8 cellular contexts compared by ENCODE assay signal in genomic region chr1:27960762-27961645, GRCh38. TPM values are rescaled to one million over a fixed set of nuclear protein-coding genes. Genes with fewer than 3 reads are reported as not detected.
A peak's percentile ranks its signal among the peaks of the same experiment; 100 is the strongest.
DNase-seq lines count a peak whose midpoint lies in the region; ATAC-seq, FAIRE-seq and TF ChIP-seq lines count a peak whose summit lies in the region.

No MANE protein-coding gene starts in this region.

- H3K4me3 ChIP-seq in heart left ventricle (peak overlapping the region in 11 of 12 donors; percentile 32 to 93 (median 75)), bronchial epithelial cell (ENCODE audit: low read depth, low read length) (peak overlapping the region; percentile 50), mesodermal cell (ENCODE audit: extremely low read depth, insufficient read depth, low read length, poor library complexity, severe bottlenecking) (peak overlapping the region; percentile 51), urinary bladder (ENCODE audit: low read depth, low read length) (peak overlapping the region; percentile 70)

- TF ChIP-seq POLR2A in heart left ventricle (IDR thresholded peaks at IDR 0.05), result no peak

- WGBS in heart left ventricle, 4 donors, result 52 to 66% (median 62%) methylated on average over 13 of the region's 13 CpGs
- 87 to 91% methylated on average over 12 to 13 of the region's 13 CpGs for WGBS in mesodermal cell (ENCODE audit: insufficient coverage in 2 of 2), 2 experiments
- WGBS in urinary bladder, result 52% methylated on average over 13 of the region's 13 CpGs

- no peaks in the 10 kb centered on the region for H3K27me3 ChIP-seq in heart left ventricle
- H3K27me3 ChIP-seq in bronchial epithelial cell (ENCODE audit: control insufficient read depth, insufficient read depth, low read length), result no peaks in the 10 kb centered on the region

- peak overlapping the region in 11 of 12 donors; percentile 19 to 94 (median 89) for H3K27ac ChIP-seq in heart left ventricle
- H3K27ac ChIP-seq in mesodermal cell (ENCODE audit: low read depth, low read length, severe bottlenecking), result no peak overlapping the region
- no peak overlapping the region for H3K27ac ChIP-seq in urinary bladder (ENCODE audit: low read depth)

- H3K9me3 ChIP-seq in heart left ventricle, result no peaks in the 10 kb centered on the region
- no peaks in the 10 kb centered on the region for H3K9me3 ChIP-seq in mesodermal cell (ENCODE audit: control insufficient read depth, low read length)

- FAIRE-seq in bronchial epithelial cell (lab: Jason Lieb, UNC), result no peak

- ATAC-seq in heart left ventricle (peak in 1 of 4 donors; percentile 6), GM18870 (IDR thresholded peaks at IDR 0.05; ENCODE audit: unreplicated experiment) (no peak)

- no peak for TF ChIP-seq CTCF in heart left ventricle (IDR thresholded peaks at IDR 0.05)
- TF ChIP-seq CTCF in bronchial epithelial cell (IDR thresholded peaks at IDR 0.05; ENCODE audit: insufficient read depth, low read length, severe bottlenecking), result no peak

- H3K36me3 ChIP-seq in heart left ventricle (peaks cover 0 to 26% (median 18%) of the 10 kb centered on the region in 9 donors), bronchial epithelial cell (ENCODE audit: control insufficient read depth, insufficient read depth, low read length) (no peaks in the 10 kb centered on the region), mesodermal cell (ENCODE audit: control insufficient read depth, insufficient read depth, low read length) (peaks cover 19% of the 10 kb centered on the region), urinary bladder (ENCODE audit: insufficient read depth) (no peaks in the 10 kb centered on the region)

- H3K4me1 ChIP-seq in heart left ventricle (peaks cover 0 to 34% (median 18%) of the 10 kb centered on the region in 12 donors), mesodermal cell (ENCODE audit: control insufficient read depth, insufficient read depth, low read length, poor library complexity, severe bottlenecking) (no peaks in the 10 kb centered on the region), urinary bladder (ENCODE audit: insufficient read depth) (no peaks in the 10 kb centered on the region)

- DNase-seq in heart left ventricle (no peak), cardiac septum (ENCODE audit: low spot score) (no peak), bronchial epithelial cell (ENCODE audit: low read depth) (no peak), HCEC 1CT (no peak)
- no peak for DNase-seq in stimulated activated CD4-positive, alpha-beta T cell treated with anti-CD3 and anti-CD28 coated beads, Interleukin-2, amount 100 ng/mL, for 24 hours

- intact Hi-C loops in heart left ventricle (cut with DNase I) (no loop called here), cardiac septum (cut with DNase I) (no loop called here)

RNA-seq across cellular contexts. Expression of gene XKR8, which starts 1.2 kb away (rescaled TPM):
- total RNA-seq in heart left ventricle, result 1 to 10 TPM; 3.3 to 8.1 (median 4.5) TPM
- polyA plus RNA-seq in heart left ventricle, result 1 to 10 TPM; 3.4 to 6.3 TPM
- 3.0 TPM for total RNA-seq in cardiac septum
- 2.4 and 3.2 TPM in 2 replicates for total RNA-seq in bronchial epithelial cell
- polyA plus RNA-seq in mesodermal cell (2013, experiment 1 of 2), result 14.0 TPM
- 11.6 TPM for polyA plus RNA-seq in mesodermal cell (2013, experiment 2 of 2)
- total RNA-seq in urinary bladder, result 3.2 TPM
- 9.0 TPM for polyA plus RNA-seq in urinary bladder

RNA-seq across cellular contexts. Expression of gene SMPDL3B, which starts 26.2 kb away (rescaled TPM):
- total RNA-seq in heart left ventricle, result 1 to 10 TPM in 1 of 9 donors, not detected in 8; 2.2 TPM
- under 1 TPM in 1 of 2 donors, not detected in 1; 0.08 TPM for polyA plus RNA-seq in heart left ventricle
- total RNA-seq in cardiac septum, result not detected
- 2.4 and 2.7 TPM in 2 replicates for total RNA-seq in bronchial epithelial cell
- polyA plus RNA-seq in mesodermal cell (2013, experiment 1 of 2), result 0.44 TPM
- 0.40 TPM for polyA plus RNA-seq in mesodermal cell (2013, experiment 2 of 2)
- 0.42 TPM for total RNA-seq in urinary bladder
- 0.49 TPM for polyA plus RNA-seq in urinary bladder

RNA-seq across cellular contexts. Expression of gene RPA2, which starts 46.6 kb away (rescaled TPM):
- total RNA-seq in heart left ventricle (10 to 100 TPM; 14.6 to 57.4 (median 27.1) TPM), cardiac septum (13.2 TPM), bronchial epithelial cell (20.5 and 25.0 TPM in 2 replicates), urinary bladder (60.5 TPM)
- polyA plus RNA-seq in heart left ventricle (10 to 100 TPM; 21.6 to 39.8 TPM), urinary bladder (41.1 TPM)
- polyA plus RNA-seq in mesodermal cell (2013, experiment 1 of 2), result 35.0 TPM
- polyA plus RNA-seq in mesodermal cell (2013, experiment 2 of 2), result 34.3 TPM

Comparison
In these comparisons a context has a peak if more than half of its experiments do, and no peak if none do; other contexts are left out.
1. H3K27ac ChIP-seq: peak in heart left ventricle (11 of 12); none in mesodermal cell (single experiment) and urinary bladder (single experiment).
2. Peak in every context shown above with its lines, with median percentiles within 50 percentile points of each other: H3K4me3 ChIP-seq.